In the genomic region with DNA sequence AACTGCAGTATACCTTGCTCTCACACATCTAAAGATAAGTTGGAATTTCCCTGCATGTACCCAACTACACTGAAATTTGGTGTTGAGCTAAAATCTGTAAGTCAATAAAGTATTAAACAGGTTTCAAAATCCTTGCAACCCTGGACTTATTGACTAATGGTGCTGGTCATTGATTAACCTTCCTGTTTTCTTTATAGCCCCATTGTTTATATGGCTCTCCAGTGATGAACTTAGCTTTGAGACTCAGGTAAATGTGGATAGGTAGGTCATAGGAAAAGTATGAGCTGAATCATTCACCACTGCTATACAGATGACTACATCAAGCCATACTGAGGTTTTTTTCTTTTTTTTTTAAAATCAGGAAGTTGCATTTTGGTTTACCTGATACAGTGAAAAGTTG, we compare ENCODE assay signal across 19 cellular contexts.
A peak's percentile ranks its signal among the peaks of the same experiment; 100 is the strongest.
DNase-seq lines count a peak whose midpoint lies in the region; ATAC-seq, FAIRE-seq and TF ChIP-seq lines count a peak whose summit lies in the region.
"Had no signal": no experiment of that assay in that cellular context is flagged by ENCODE, and none has a peak within 500 bp of the region (broad histone marks: within the 10 kb centered on the region; RNA-seq: fewer than 3 reads in every experiment).

No MANE protein-coding gene starts in this region.

- TF ChIP-seq CTCF in foreskin keratinocyte (conservative IDR thresholded peaks at IDR 0.05): no peak
- TF ChIP-seq CTCF in right lobe of liver (IDR thresholded peaks at IDR 0.05): no peak
- TF ChIP-seq CTCF in SK-N-SH (IDR thresholded peaks at IDR 0.05): no peak

- H3K9me3 ChIP-seq in right lobe of liver: no peaks in the 10 kb centered on the region
- no peaks in the 10 kb centered on the region for H3K9me3 ChIP-seq in SK-N-SH
- H3K9me3 ChIP-seq: Caco-2 had no signal

- H2AFZ ChIP-seq in SK-N-SH (ENCODE audit: low read depth): no peak overlapping the region

- TF ChIP-seq POLR2A in right lobe of liver (IDR thresholded peaks at IDR 0.05): no peak
- no peak for TF ChIP-seq POLR2A in H54 (IDR thresholded peaks at IDR 0.05; ENCODE audit: low read depth, low read length)

- in situ Hi-C loops in Caki2 (cut with HindIII; ENCODE audit: low pct_unique_long_range_greater_than_20kb, low sequenced_read_pairs): no loop called here

- H3K27ac ChIP-seq in foreskin keratinocyte (no peak overlapping the region), right lobe of liver (no peak overlapping the region), SK-N-SH (ENCODE audit: low read depth in 2 of 2, low read length in 1 of 2) (no peak overlapping the region), substantia nigra (ENCODE audit: low read depth, low read length, poor library complexity, severe bottlenecking) (no peak overlapping the region)

- H3K4me2 ChIP-seq in SK-N-SH: no peak overlapping the region

- H3K4me1 ChIP-seq in foreskin keratinocyte: peaks cover 7% of the 10 kb centered on the region
- peaks cover 0 to 21% (median 5%) of the 10 kb centered on the region in 4 donors for H3K4me1 ChIP-seq in right lobe of liver
- no peaks in the 10 kb centered on the region for H3K4me1 ChIP-seq in SK-N-SH (ENCODE audit: control insufficient read depth in 1 of 2, insufficient read depth in 2 of 2, low read depth in 1 of 2, low read length in 1 of 2)

- no peaks in the 10 kb centered on the region for H3K9me2 ChIP-seq in SK-N-SH

- H3K36me3 ChIP-seq in right lobe of liver: no peaks in the 10 kb centered on the region
- no peaks in the 10 kb centered on the region for H3K36me3 ChIP-seq in SK-N-SH (replicated peaks in 1 of 2; ENCODE audit: control insufficient read depth in 1 of 2, insufficient read depth in 2 of 2, low read length in 1 of 2)

- DNase-seq in Caki2 (ENCODE audit: low read depth) (peak; percentile 57), RCC 7860 (ENCODE audit: low spot score) (peak; percentile 31), foreskin keratinocyte (peak; percentile 58 to 82), right lobe of liver (no peak), GM19238 (ENCODE audit: insufficient read length, low spot score) (no peak), SK-N-SH (no peak), substantia nigra (lab: John Stamatoyannopoulos, UW) (no peak), H54 (ENCODE audit: insufficient read length, low spot score) (no peak)
- DNase-seq: C1 segment of cervical spinal cord, DND-41, GDM1, Karpas-422, NCI-H187 treated with DMSO at 0.1 percent for 48 hours, NCI-H2171, NCI-H446 treated with DMSO at 0.1 percent for 48 hours, NCI-H748 treated with DMSO at 0.1 percent for 48 hours, SHP77 treated with DMSO at 0.1 percent for 48 hours had no signal

- CTCF ChIA-PET in SK-N-SH (lab: Yijun Ruan, JAX): interaction anchor here (1.0 kb wide), 1 partner anchor 71 kb away, joined by 3 read pairs; no protein-coding TSS in a partner anchor

- H3F3A ChIP-seq in SK-N-SH (replicated peaks; ENCODE audit: insufficient read depth): no peaks in the 10 kb centered on the region

- intact Hi-C loops in right lobe of liver (cut with DNase I): no loop called here

- no peak for TF ChIP-seq RAD21 in SK-N-SH (IDR thresholded peaks at IDR 0.05; ENCODE audit: low read length)

- H3K27me3 ChIP-seq in foreskin keratinocyte (no peaks in the 10 kb centered on the region), right lobe of liver (no peaks in the 10 kb centered on the region), SK-N-SH (ENCODE audit: insufficient read depth) (no peaks in the 10 kb centered on the region)

- no peaks in the 10 kb centered on the region for H4K20me1 ChIP-seq in SK-N-SH (ENCODE audit: insufficient read depth)

- no peak overlapping the region for H3K4me3 ChIP-seq in right lobe of liver
- no peak overlapping the region for H3K4me3 ChIP-seq in SK-N-SH (ENCODE audit: low read depth in 2 of 2, low read length in 1 of 2)

- POLR2A ChIA-PET in SK-N-SH (lab: Yijun Ruan, JAX): no interaction called here

- FAIRE-seq in RCC 7860 (lab: Jason Lieb, UNC) (no peak), H54 (lab: Jason Lieb, UNC) (no peak)

- H3K9ac ChIP-seq in SK-N-SH: no peak overlapping the region

- no peak for TF ChIP-seq EP300 in SK-N-SH (IDR thresholded peaks at IDR 0.05; ENCODE audit: borderline replicate concordance in 1 of 2, low read depth in 1 of 2, low read length in 1 of 2)

- ATAC-seq in foreskin keratinocyte (peak; percentile 99), right lobe of liver (peak; percentile 88 to 99 (median 94))
- ATAC-seq: Panc1 had no signal

- no peaks in the 10 kb centered on the region for H3K79me2 ChIP-seq in SK-N-SH (ENCODE audit: insufficient read depth)

TF ChIP-seq in SK-N-SH, 30 proteins besides CTCF, POLR2A, EP300 and RAD21:
- TF ChIP-seq FOSL2 (IDR thresholded peaks at IDR 0.05; ENCODE audit: borderline replicate concordance, low read depth): no peak
- no peak for TF ChIP-seq NFIC (IDR thresholded peaks at IDR 0.05; ENCODE audit: borderline replicate concordance)
- no peak for TF ChIP-seq SMC3 (IDR thresholded peaks at IDR 0.05; ENCODE audit: low read depth, low read length)
- no peak for TF ChIP-seq MXI1 (IDR thresholded peaks at IDR 0.05; ENCODE audit: low read depth, low read length)
- TF ChIP-seq, protein P1, sequence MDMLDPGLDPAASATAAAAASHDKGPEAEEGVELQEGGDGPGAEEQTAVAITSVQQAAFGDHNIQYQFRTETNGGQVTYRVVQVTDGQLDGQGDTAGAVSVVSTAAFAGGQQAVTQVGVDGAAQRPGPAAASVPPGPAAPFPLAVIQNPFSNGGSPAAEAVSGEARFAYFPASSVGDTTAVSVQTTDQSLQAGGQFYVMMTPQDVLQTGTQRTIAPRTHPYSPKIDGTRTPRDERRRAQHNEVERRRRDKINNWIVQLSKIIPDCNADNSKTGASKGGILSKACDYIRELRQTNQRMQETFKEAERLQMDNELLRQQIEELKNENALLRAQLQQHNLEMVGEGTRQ (IDR thresholded peaks at IDR 0.05; ENCODE audit: borderline replicate concordance, low read depth, low read length): no peak
- TF ChIP-seq RFX5 (IDR thresholded peaks at IDR 0.05; ENCODE audit: low read length): no peak
- no peak for TF ChIP-seq TEAD4 (IDR thresholded peaks at IDR 0.05; ENCODE audit: borderline replicate concordance, insufficient read depth)
- TF ChIP-seq REST (IDR thresholded peaks at IDR 0.05; ENCODE audit: low read depth, low read length): no peak
- no peak for TF ChIP-seq GABPA (IDR thresholded peaks at IDR 0.05; ENCODE audit: low read depth)
- no peak for TF ChIP-seq EZH2phosphoT487 (IDR thresholded peaks at IDR 0.05; ENCODE audit: borderline replicate concordance, low read depth)
- no peak for TF ChIP-seq FOXM1 (IDR thresholded peaks at IDR 0.05; ENCODE audit: low read depth)

Comparison
In these comparisons a context has a peak if more than half of its experiments do, and no peak if none do; other contexts are left out.
1. DNase-seq: peak in Caki2 (single experiment), RCC 7860 (single experiment) and foreskin keratinocyte (2 of 2); none in right lobe of liver (0 of 3), GM19238 (single experiment), SK-N-SH (single experiment), substantia nigra (0 of 49) and H54 (single experiment).